23 cellular contexts compared by ENCODE assay signal in the genomic region with DNA sequence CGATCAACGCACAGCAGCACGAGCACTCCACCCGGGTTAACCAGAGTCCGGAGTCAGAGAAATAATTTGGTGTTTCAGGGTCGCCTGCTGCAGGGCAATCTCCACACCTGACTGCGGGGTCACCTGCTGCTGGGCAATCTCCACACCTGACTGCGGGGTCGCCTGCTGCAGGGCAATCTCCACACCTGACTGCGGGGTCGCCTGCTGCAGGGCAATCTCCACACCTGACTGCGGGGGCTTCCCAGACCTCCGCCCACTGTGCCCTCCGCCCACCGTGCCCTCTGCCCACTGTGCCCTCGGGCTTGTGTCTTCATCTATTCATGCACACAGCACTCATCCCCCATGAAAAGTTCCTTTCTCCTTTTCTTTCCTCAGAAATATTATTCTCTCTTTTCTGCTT.
"Had no signal": no experiment of that assay in that cellular context is flagged by ENCODE, and none has a peak within 500 bp of the region (broad histone marks: within the 10 kb centered on the region; RNA-seq: fewer than 3 reads in every experiment).

No MANE protein-coding gene starts in this region.

- DNase-seq: naive thymus-derived CD8-positive, alpha-beta T cell; nephron progenitor cell; nucleus accumbens; psoas muscle; right cardiac atrium; right lobe of liver; small intestine; stimulated activated CD4-positive, alpha-beta T cell treated with anti-CD3 and anti-CD28 coated beads, Interleukin-15, amount 100 ng/mL, for 24 hours; stimulated activated CD4-positive, alpha-beta T cell treated with anti-CD3 and anti-CD28 coated beads, Interleukin-2, amount 100 ng/mL, for 24 hours; stimulated activated CD4-positive, alpha-beta T cell treated with anti-CD3 and anti-CD28 coated beads, Interleukin-2, amount 100 ng/mL, for 48 hours; stimulated activated CD4-positive, alpha-beta T cell treated with anti-CD3 and anti-CD28 coated beads, Interleukin-4, amount 100 ng/mL, for 24 hours; stimulated activated naive B cell treated with anti-CD40 and anti-IgM and Interleukin-4, amounts not matched to agents 10 μg/mL and 1 μg/mL and 100 μg/mL, for 72 hours; stimulated activated naive CD4-positive, alpha-beta T cell treated with Interleukin-2 at 50 U/mL for 16 hours; stomach; thyroid gland; trophoblast cell; upper lobe of right lung; uterus had no signal

- H3K9me3 ChIP-seq: neutrophil, pancreas, psoas muscle, right lobe of liver, sigmoid colon, stomach, thoracic aorta, thyroid gland, tibial nerve, upper lobe of right lung, uterus had no signal

- H3K4me1 ChIP-seq: pancreas, psoas muscle, right lobe of liver, sigmoid colon, stomach, thyroid gland, tibial nerve, upper lobe of right lung, uterus had no signal

- H3K4me3 ChIP-seq: pancreas, psoas muscle, right lobe of liver, sigmoid colon, stomach, thoracic aorta, thyroid gland, tibial nerve, upper lobe of right lung, uterus had no signal

- H3K27me3 ChIP-seq: neutrophil, right lobe of liver, sigmoid colon, stomach, thyroid gland, tibial nerve, upper lobe of right lung, uterus had no signal

- H3K36me3 ChIP-seq: neutrophil, pancreas, right lobe of liver, sigmoid colon, stomach, thoracic aorta, thyroid gland, tibial nerve, upper lobe of right lung, uterus had no signal

- FAIRE-seq: pancreas, small intestine had no signal

- H3K27ac ChIP-seq: neutrophil, pancreas, psoas muscle, right lobe of liver, sigmoid colon, stomach, thoracic aorta, thyroid gland, tibial nerve, upper lobe of right lung, uterus had no signal
